ENCODE assay signal across 1 cellular context in the genomic region with DNA sequence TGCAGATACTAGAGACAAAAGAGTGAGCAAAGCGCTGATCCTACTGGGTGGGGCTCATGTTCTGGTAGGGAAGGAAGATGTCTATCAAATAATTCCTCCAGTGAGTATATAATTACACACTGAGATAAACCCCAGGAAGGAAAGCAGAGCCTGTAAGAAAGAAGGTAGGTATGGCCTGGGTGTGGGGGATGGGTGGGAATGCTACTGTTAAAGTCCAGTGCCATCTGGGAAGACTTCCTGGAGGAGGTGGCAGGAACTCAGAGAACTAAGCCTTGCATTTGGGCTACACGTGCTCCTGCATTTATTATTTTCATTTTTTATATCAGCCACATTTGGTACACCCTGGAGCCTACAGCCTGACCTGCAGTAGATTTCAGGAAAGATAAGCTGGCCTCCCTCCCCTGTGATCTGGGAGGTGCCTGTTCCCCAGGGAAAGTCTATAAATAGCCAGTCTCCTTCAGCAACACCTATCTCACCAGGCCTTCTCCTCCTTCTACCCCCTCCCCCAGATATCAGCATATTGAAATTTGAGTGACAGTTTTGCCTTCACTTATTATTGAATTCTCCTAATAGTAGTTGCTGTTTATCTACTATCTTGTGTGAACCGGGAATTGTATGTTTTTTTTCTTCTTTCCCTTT.
TF ChIP-seq lines count a peak whose summit lies in the region.

No MANE protein-coding gene starts in this region.

TF ChIP-seq in HepG2, 621 proteins besides CTCF, POLR2A, EP300 and RAD21:
- peak; percentile 80 for TF ChIP-seq ZFP36 (IDR thresholded peaks at IDR 0.05; ENCODE audit: borderline replicate concordance, low read depth, low read length, partially characterized antibody)
- no peak for TF ChIP-seq ZNF7 (CRISPR knock-in tag; IDR thresholded peaks at IDR 0.05)
TF ChIP-seq in HepG2: peak in this region for 1.
